12 cellular contexts compared by ENCODE assay signal in the genomic region with DNA sequence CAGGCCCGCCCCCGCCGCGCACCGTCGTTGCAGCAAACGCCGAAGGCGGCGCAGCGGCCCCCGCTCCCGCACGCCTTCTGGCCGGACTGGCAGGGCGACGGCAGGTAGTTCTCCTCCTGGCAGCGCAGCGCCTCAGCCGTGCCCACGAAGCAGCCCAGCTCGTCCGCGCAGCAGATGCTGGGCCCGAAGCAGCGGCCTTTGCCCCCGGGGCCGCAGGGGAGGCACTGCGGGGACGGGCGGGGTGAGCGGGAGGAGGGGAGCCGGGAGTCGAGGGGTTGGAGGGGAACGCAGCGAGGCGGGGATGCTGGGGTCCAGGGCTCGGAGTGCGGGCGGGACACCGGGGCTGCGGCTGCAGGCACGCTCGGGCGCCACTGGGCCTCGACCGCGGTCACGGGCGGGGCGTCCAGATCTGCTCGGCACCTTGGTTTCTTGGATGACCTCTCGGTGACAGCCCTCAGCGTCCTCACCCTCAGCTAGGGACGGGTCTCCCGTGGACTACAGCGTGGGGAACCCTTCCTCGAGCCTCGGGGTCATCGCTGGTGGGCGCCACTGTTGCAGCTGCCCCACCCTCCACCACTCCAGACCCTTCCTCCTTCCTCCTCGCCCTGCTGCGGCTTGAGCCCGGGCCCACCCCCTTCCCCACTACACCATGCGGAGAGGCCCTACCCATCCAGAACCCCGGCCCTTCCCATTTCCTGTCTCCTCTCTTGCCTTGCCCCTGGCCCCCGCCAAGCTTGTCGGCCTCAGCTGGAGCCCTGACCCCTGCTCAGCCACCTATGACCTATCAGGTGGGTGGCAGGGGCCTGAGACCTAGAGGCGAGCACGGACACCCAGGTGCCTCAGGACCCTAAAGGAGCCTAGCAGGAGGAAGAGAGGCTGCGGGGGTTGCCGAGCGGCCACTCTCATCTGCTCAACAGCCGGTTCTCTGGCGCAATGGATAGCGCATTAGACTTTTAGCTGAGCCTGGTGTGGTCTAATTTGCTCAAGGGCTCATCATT. TPM values are rescaled to one million over a fixed set of nuclear protein-coding genes. Genes with fewer than 3 reads are reported as not detected.
DNase-seq lines count a peak whose midpoint lies in the region; ATAC-seq and TF ChIP-seq lines count a peak whose summit lies in the region.
"Had no signal": no experiment of that assay in that cellular context is flagged by ENCODE, and none has a peak within 500 bp of the region (broad histone marks: within the 10 kb centered on the region; RNA-seq: fewer than 3 reads in every experiment).

No MANE protein-coding gene starts in this region.

- no peak overlapping the region for H3K27ac Mint-ChIP-seq in dendritic cell treated with granulocyte-macrophage colony-stimulating factor and Interleukin-4, amounts not matched to agents 40 ng/mL and 50 ng/mL, for 4 days
- H3K27ac Mint-ChIP-seq in natural killer cell, result peak overlapping the region in 1 of 2 donors; percentile 21
- H3K27ac Mint-ChIP-seq: IgD-negative memory B cell had no signal

- intact Hi-C loops in right cardiac atrium (cut with DNase I), result no loop called here
- intact Hi-C loops in left ventricle myocardium superior (cut with micrococcal nuclease), result no loop called here
- intact Hi-C loops in dendritic cell treated with granulocyte-macrophage colony-stimulating factor and Interleukin-4, amounts not matched to agents 40 ng/mL and 50 ng/mL, for 4 days (cut with micrococcal nuclease), result no loop called here
- intact Hi-C loops in natural killer cell (cut with micrococcal nuclease), result no loop called here
- intact Hi-C loops in vagina (cut with DNase I), result no loop called here

- no peak for ATAC-seq in right cardiac atrium
- no peak for ATAC-seq in left ventricle myocardium superior
- ATAC-seq in natural killer cell, result peak; percentile 33 to 51 (median 49)
- no peak for ATAC-seq in GM19395 (IDR thresholded peaks at IDR 0.05; ENCODE audit: unreplicated experiment)
- ATAC-seq in GM19023 (IDR thresholded peaks at IDR 0.05; ENCODE audit: unreplicated experiment), result no peak
- no peak for ATAC-seq in GM21526 (IDR thresholded peaks at IDR 0.05; ENCODE audit: low FRiP score, unreplicated experiment)

- no peak for TF ChIP-seq POLR2A in vagina (IDR thresholded peaks at IDR 0.05)

- H3K27ac ChIP-seq in right cardiac atrium (ENCODE audit: low read length) (no peak overlapping the region), vagina (no peak overlapping the region)
- H3K27ac ChIP-seq: gastroesophageal sphincter had no signal

- H3K4me3 Mint-ChIP-seq in dendritic cell treated with granulocyte-macrophage colony-stimulating factor and Interleukin-4, amounts not matched to agents 40 ng/mL and 50 ng/mL, for 4 days, result peak overlapping the region; percentile 56
- H3K4me3 Mint-ChIP-seq in natural killer cell, result peak overlapping the region; percentile 59

- H3K4me1 Mint-ChIP-seq in dendritic cell treated with granulocyte-macrophage colony-stimulating factor and Interleukin-4, amounts not matched to agents 40 ng/mL and 50 ng/mL, for 4 days (ENCODE audit: low read depth), result peaks cover 39% of the 10 kb centered on the region
- H3K4me1 Mint-ChIP-seq in natural killer cell, result peaks cover 0 to 6% of the 10 kb centered on the region in 2 donors

- peak overlapping the region; percentile 27 for H3K4me3 ChIP-seq in right cardiac atrium (ENCODE audit: low read length)
- peak overlapping the region; percentile 31 to 49 for H3K4me3 ChIP-seq in vagina

- H3K27me3 Mint-ChIP-seq in dendritic cell treated with granulocyte-macrophage colony-stimulating factor and Interleukin-4, amounts not matched to agents 40 ng/mL and 50 ng/mL, for 4 days, result peaks cover 71% of the 10 kb centered on the region
- H3K27me3 Mint-ChIP-seq in natural killer cell (ENCODE audit: low read depth in 2 of 2), result peaks cover 49 to 54% of the 10 kb centered on the region in 2 donors

- no peaks in the 10 kb centered on the region for H3K36me3 ChIP-seq in vagina
- H3K36me3 ChIP-seq: gastroesophageal sphincter had no signal

- H3K4me1 ChIP-seq in right cardiac atrium (ENCODE audit: control insufficient read depth, insufficient read depth, low read length) (no peaks in the 10 kb centered on the region), vagina (peaks cover 25% of the 10 kb centered on the region)

- WGBS in right cardiac atrium, result 14% methylated on average over 76 of the region's 76 CpGs

- H3K9me3 ChIP-seq in right cardiac atrium (ENCODE audit: control insufficient read depth, low read length), result no peaks in the 10 kb centered on the region
- H3K9me3 ChIP-seq in vagina, result no peaks in the 10 kb centered on the region
- H3K9me3 ChIP-seq: gastroesophageal sphincter had no signal

- no peak for TF ChIP-seq CTCF in natural killer cell (IDR thresholded peaks at IDR 0.05)
- TF ChIP-seq CTCF in vagina (IDR thresholded peaks at IDR 0.05), result no peak

- no peaks in the 10 kb centered on the region for H3K9me3 Mint-ChIP-seq in dendritic cell treated with granulocyte-macrophage colony-stimulating factor and Interleukin-4, amounts not matched to agents 40 ng/mL and 50 ng/mL, for 4 days
- H3K9me3 Mint-ChIP-seq in natural killer cell, result no peaks in the 10 kb centered on the region
- H3K9me3 Mint-ChIP-seq: IgD-negative memory B cell had no signal

- H3K27me3 ChIP-seq in right cardiac atrium (ENCODE audit: control insufficient read depth, insufficient read depth) (no peaks in the 10 kb centered on the region), vagina (no peaks in the 10 kb centered on the region)

- peak in 2 of 3 donors; percentile 41 to 63 for DNase-seq in right cardiac atrium
- no peak for DNase-seq in left ventricle myocardium superior
- no peak for DNase-seq in natural killer cell
- no peak for DNase-seq in vagina (ENCODE audit: extremely low spot score in 2 of 2)
- DNase-seq: DMS79, occipital lobe had no signal

- no peaks in the 10 kb centered on the region for H3K36me3 Mint-ChIP-seq in dendritic cell treated with granulocyte-macrophage colony-stimulating factor and Interleukin-4, amounts not matched to agents 40 ng/mL and 50 ng/mL, for 4 days (ENCODE audit: low read depth)
- H3K36me3 Mint-ChIP-seq in natural killer cell, result no peaks in the 10 kb centered on the region
- H3K36me3 Mint-ChIP-seq: IgD-negative memory B cell had no signal

RNA-seq across cellular contexts. Expression of a gene that starts 1.3 kb away (rescaled TPM):
- total RNA-seq in right cardiac atrium (not detected), left ventricle myocardium superior (not detected), natural killer cell (not detected), vagina (not detected)
- not detected for polyA plus RNA-seq in right cardiac atrium
- total RNA-seq: gastroesophageal sphincter, occipital lobe had no signal
- polyA plus RNA-seq: IgD-negative memory B cell had no signal

RNA-seq across cellular contexts. Expression of a gene that starts 11.8 kb away (rescaled TPM):
- total RNA-seq in right cardiac atrium (under 1 TPM in 1 of 4 donors, not detected in 3; 0.50 TPM), left ventricle myocardium superior (not detected), natural killer cell (not detected), vagina (not detected)
- not detected for polyA plus RNA-seq in right cardiac atrium
- total RNA-seq: gastroesophageal sphincter, occipital lobe had no signal

RNA-seq across cellular contexts. Expression of a gene that starts 37.4 kb away (rescaled TPM):
- total RNA-seq in right cardiac atrium (10 to 100 TPM; 31.5 to 48.2 (median 43.3) TPM), left ventricle myocardium superior (57.5 TPM), natural killer cell (10 to 100 TPM; 17.5 to 21.3 (median 19.1) TPM), vagina (52.3 TPM)
- polyA plus RNA-seq in right cardiac atrium, result 69.9 TPM

RNA-seq across cellular contexts. Expression of a gene that starts 39.8 kb away (rescaled TPM):
- total RNA-seq in right cardiac atrium (1 to 10 TPM in 1 of 4 donors, under 1 TPM in 1, not detected in 2; 0.79 to 1.5 TPM), left ventricle myocardium superior (not detected), natural killer cell (1 to 10 TPM in 1 of 3 donors, under 1 TPM in 2; 0.49 to 1.2 (median 0.68) TPM), vagina (not detected)
- 0.75 TPM for polyA plus RNA-seq in right cardiac atrium
- total RNA-seq: occipital lobe had no signal
- polyA plus RNA-seq: IgD-negative memory B cell had no signal

Comparison
In these comparisons a context has a peak if more than half of its experiments do, and no peak if none do; other contexts are left out.
1. DNase-seq: peak in right cardiac atrium (2 of 3); none in left ventricle myocardium superior (single experiment), natural killer cell (single experiment) and vagina (0 of 2).
2. ATAC-seq: peak in natural killer cell (3 of 3); none in right cardiac atrium (0 of 2), left ventricle myocardium superior (single experiment), GM19395 (single experiment), GM19023 (single experiment) and GM21526 (single experiment).